ENCODE assay signal across 1 cellular context in the genomic region with DNA sequence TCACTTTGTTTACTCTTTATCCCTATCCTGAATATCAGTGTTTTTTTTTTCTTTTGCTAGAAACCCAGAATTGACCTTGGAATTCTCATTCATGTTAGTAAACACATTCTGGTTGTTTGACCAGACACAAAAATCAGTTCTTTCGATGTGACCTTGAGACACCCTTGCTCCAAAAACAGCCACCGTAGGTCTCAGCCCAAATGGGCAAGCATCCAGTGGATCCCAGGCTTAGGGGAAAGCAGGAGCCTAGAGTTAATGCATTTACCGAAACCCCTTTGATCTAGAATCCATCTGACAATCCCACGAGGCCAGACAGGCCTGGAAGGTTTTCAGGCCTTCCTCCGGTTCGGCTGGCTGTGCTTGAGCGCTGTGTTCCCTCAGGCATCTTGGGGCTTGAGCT.
TF ChIP-seq lines count a peak whose summit lies in the region.

No MANE protein-coding gene starts in this region.

TF ChIP-seq in HepG2, 621 proteins besides CTCF, POLR2A, EP300 and RAD21 (continued from another document and continues in another):
- TF ChIP-seq HIC2 (CRISPR knock-in tag; IDR thresholded peaks at IDR 0.05; ENCODE audit: low read depth) (no peak), SALL2 (CRISPR knock-in tag; IDR thresholded peaks at IDR 0.05) (peak; percentile 26; the same call in 1 of the 2 replicates), EZH2 (conservative IDR thresholded peaks at IDR 0.05; ENCODE audit: low read depth, low read length) (no peak), ZZZ3 (CRISPR knock-in tag; IDR thresholded peaks at IDR 0.05; ENCODE audit: borderline replicate concordance) (no peak), ZNF430 (CRISPR knock-in tag; IDR thresholded peaks at IDR 0.05) (no peak), ATF5 (CRISPR knock-in tag; IDR thresholded peaks at IDR 0.05; ENCODE audit: low read depth) (no peak), ZNF382 (CRISPR knock-in tag; IDR thresholded peaks at IDR 0.05; ENCODE audit: borderline replicate concordance) (no peak), MTF2 (CRISPR knock-in tag; IDR thresholded peaks at IDR 0.05; ENCODE audit: borderline replicate concordance) (no peak), NRL (CRISPR knock-in tag; IDR thresholded peaks at IDR 0.05; ENCODE audit: borderline replicate concordance) (no peak), ZBTB38 (CRISPR knock-in tag; IDR thresholded peaks at IDR 0.05) (no peak), ZBTB49 (CRISPR knock-in tag; IDR thresholded peaks at IDR 0.05; ENCODE audit: borderline replicate concordance) (no peak), ZNF792 (CRISPR knock-in tag; IDR thresholded peaks at IDR 0.05) (peak; percentile 63; the same call in 1 of the 2 replicates), HOXA7 (CRISPR knock-in tag; IDR thresholded peaks at IDR 0.05) (no peak), MNT (IDR thresholded peaks at IDR 0.05) (no peak), MLLT10 (CRISPR knock-in tag; IDR thresholded peaks at IDR 0.05) (no peak), RXRA (CRISPR knock-in tag; IDR thresholded peaks at IDR 0.05) (peak; percentile 37; the same call in 1 of the 2 replicates), SOX6 (IDR thresholded peaks at IDR 0.05) (no peak), SOX6 (CRISPR knock-in tag; IDR thresholded peaks at IDR 0.05) (peak; percentile 71), ZNF788 (CRISPR knock-in tag; IDR thresholded peaks at IDR 0.05; ENCODE audit: borderline replicate concordance) (no peak), ZSCAN21 (CRISPR knock-in tag; IDR thresholded peaks at IDR 0.05; ENCODE audit: borderline replicate concordance) (no peak), NR2C2 (CRISPR knock-in tag; IDR thresholded peaks at IDR 0.05; ENCODE audit: borderline replicate concordance) (no peak), MIXL1 (CRISPR knock-in tag; IDR thresholded peaks at IDR 0.05) (peak; percentile 49; the same call in 1 of the 2 replicates), WIZ (CRISPR knock-in tag; IDR thresholded peaks at IDR 0.05) (no peak), HNRNPL (IDR thresholded peaks at IDR 0.05; ENCODE audit: low read depth, low read length) (no peak), MIER3 (CRISPR knock-in tag; IDR thresholded peaks at IDR 0.05; ENCODE audit: borderline replicate concordance) (0 out of 2 replicates have a peak, but pooled peaks have one; percentile 33), ELF3 (CRISPR knock-in tag; IDR thresholded peaks at IDR 0.05) (peak; percentile 34; the same call in 1 of the 2 replicates), ZNF407 (CRISPR knock-in tag; IDR thresholded peaks at IDR 0.05; ENCODE audit: not compliant biosample characterization) (no peak), PBX3 (CRISPR knock-in tag; IDR thresholded peaks at IDR 0.05; ENCODE audit: borderline replicate concordance) (no peak), TOE1 (CRISPR knock-in tag; IDR thresholded peaks at IDR 0.05) (no peak), ZFP41 (CRISPR knock-in tag; IDR thresholded peaks at IDR 0.05; ENCODE audit: borderline replicate concordance) (no peak), ZSCAN30 (CRISPR knock-in tag; IDR thresholded peaks at IDR 0.05) (no peak), TAF1 (CRISPR knock-in tag; IDR thresholded peaks at IDR 0.05) (no peak), TCF7L2 (IDR thresholded peaks at IDR 0.05; ENCODE audit: low read depth, low read length) (0 out of 2 replicates have a peak, but pooled peaks have one; percentile 54), SOX5 (CRISPR knock-in tag; IDR thresholded peaks at IDR 0.05; ENCODE audit: borderline replicate concordance) (peak; percentile 76; the same call in 1 of the 2 replicates), SP2 (CRISPR knock-in tag; IDR thresholded peaks at IDR 0.05) (no peak), ONECUT2 (CRISPR knock-in tag; IDR thresholded peaks at IDR 0.05) (no peak), CBX1 (IDR thresholded peaks at IDR 0.05; ENCODE audit: low read depth) (no peak), PHF8 (CRISPR knock-in tag; IDR thresholded peaks at IDR 0.05) (no peak), ZFX (CRISPR knock-in tag; IDR thresholded peaks at IDR 0.05; ENCODE audit: low read depth) (peak; percentile 58; the same call in 1 of the 2 replicates), SALL1 (CRISPR knock-in tag; IDR thresholded peaks at IDR 0.05) (peak; percentile 82), ZNF850 (CRISPR knock-in tag; conservative IDR thresholded peaks at IDR 0.05) (no peak)
